23 cellular contexts compared by ENCODE assay signal in the genomic region with DNA sequence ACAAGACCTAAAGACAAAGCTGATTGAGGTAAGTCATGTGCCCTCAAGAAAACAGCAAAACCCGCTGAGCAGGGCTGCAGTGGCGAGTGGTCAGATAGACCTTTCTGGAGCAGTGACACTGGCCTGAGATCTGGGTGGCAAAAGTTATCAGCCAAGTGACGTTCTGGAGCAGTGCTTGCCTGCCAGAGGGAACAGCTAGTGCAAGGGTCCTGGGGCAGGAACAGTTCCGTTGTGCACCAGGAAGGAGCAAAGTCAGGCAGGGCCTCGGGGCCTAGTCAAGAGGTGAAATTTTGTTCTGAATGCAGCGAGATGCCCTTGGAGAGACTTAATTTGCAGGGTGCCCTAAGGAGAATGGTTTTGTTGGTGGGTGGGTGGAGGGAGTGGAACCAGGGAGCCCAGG.
DNase-seq lines count a peak whose midpoint lies in the region; ATAC-seq and TF ChIP-seq lines count a peak whose summit lies in the region.
"Had no signal": no experiment of that assay in that cellular context is flagged by ENCODE, and none has a peak within 500 bp of the region (broad histone marks: within the 10 kb centered on the region; RNA-seq: fewer than 3 reads in every experiment).

No MANE protein-coding gene starts in this region.

- DNase-seq in cardiac muscle cell (ENCODE audit: low read depth in 1 of 2, low spot score in 1 of 2) (no peak), right atrium auricular region (ENCODE audit: low spot score) (no peak), RWPE1 (ENCODE audit: low spot score) (no peak), glutamatergic neuron (no peak), progenitor cell of endocrine pancreas (ENCODE audit: low spot score, unreplicated experiment) (no peak), GM13977 (ENCODE audit: low spot score) (no peak)
- DNase-seq in activated effector memory CD4-positive, alpha-beta T cell treated with anti-CD3 and anti-CD28 coated beads, Interleukin-2, amount 50 U/mL, for 16 hours: no peak
- DNase-seq: AML-193; CD4-positive, alpha-beta T cell; KBM-7; MG63; NCI-H1694; NCI-H2029 treated with DMSO at 0.1 percent for 48 hours; NCI-H446 treated with DMSO at 0.1 percent for 48 hours; NCI-H526; NCI-H82; NK-92 treated with Interleukin-12 subunit alpha and Interleukin-12 subunit beta, amount 100 ng/mL, for 24 hours; PC-3; SHP77 had no signal

- peaks cover 15% of the 10 kb centered on the region for H3K4me1 ChIP-seq in cardiac muscle cell (ENCODE audit: low read depth)
- no peaks in the 10 kb centered on the region for H3K4me1 ChIP-seq in right atrium auricular region

- in situ Hi-C loops in GM13977 (cut with MboI; ENCODE audit: low pct_unique_long_range_greater_than_20kb, low sequenced_read_pairs, unreplicated experiment): no loop called here

- H3K4me3 Mint-ChIP-seq in glutamatergic neuron (ENCODE audit: unreplicated experiment) (no peak overlapping the region), progenitor cell of endocrine pancreas (ENCODE audit: low read depth) (no peak overlapping the region)
- H3K4me3 Mint-ChIP-seq: CD4-positive, alpha-beta T cell; GM23338 had no signal

- H3K27ac ChIP-seq in cardiac muscle cell: peak overlapping the region; percentile 63
- no peak overlapping the region for H3K27ac ChIP-seq in right atrium auricular region
- H3K27ac ChIP-seq in RWPE1: 0 out of 2 replicates have a peak overlapping the region, but pooled peaks have one; percentile 6
- H3K27ac ChIP-seq: BLaER1 treated with 17β-estradiol and CSF1 and Interleukin-3, amounts not matched to agents 10 nM and 100 nM had no signal

- TF ChIP-seq CTCF in cardiac muscle cell (IDR thresholded peaks at IDR 0.05; ENCODE audit: low read depth, low read length): no peak
- no peak for TF ChIP-seq CTCF in right atrium auricular region (IDR thresholded peaks at IDR 0.05)
- TF ChIP-seq CTCF in RWPE1 (conservative IDR thresholded peaks at IDR 0.05; ENCODE audit: low read depth): no peak
- TF ChIP-seq CTCF in glutamatergic neuron (IDR thresholded peaks at IDR 0.05; ENCODE audit: partially characterized antibody, unreplicated experiment): no peak
- TF ChIP-seq CTCF in progenitor cell of endocrine pancreas (IDR thresholded peaks at IDR 0.05; ENCODE audit: unreplicated experiment): no peak
- no peak for TF ChIP-seq CTCF in GM13977 (IDR thresholded peaks at IDR 0.05; ENCODE audit: extremely low read depth, insufficient read depth, missing control alignments)

- POLR2A ChIA-PET in RWPE1 (lab: Yijun Ruan, JAX; ENCODE audit: low non-redundant PET): no interaction called here

- no peak overlapping the region for H3K4me3 ChIP-seq in cardiac muscle cell
- no peak overlapping the region for H3K4me3 ChIP-seq in right atrium auricular region
- H3K4me3 ChIP-seq: BLaER1 treated with 17β-estradiol and CSF1 and Interleukin-3, amounts not matched to agents 10 nM and 100 nM; GM23338; MG63 had no signal

- H3K9me3 Mint-ChIP-seq in glutamatergic neuron (ENCODE audit: unreplicated experiment) (peaks cover 3% of the 10 kb centered on the region), progenitor cell of endocrine pancreas (ENCODE audit: low read depth) (peaks cover 6% of the 10 kb centered on the region)
- H3K9me3 Mint-ChIP-seq: CD4-positive, alpha-beta T cell had no signal

- H3K27me3 Mint-ChIP-seq in glutamatergic neuron (ENCODE audit: unreplicated experiment): peaks cover 6% of the 10 kb centered on the region
- H3K27me3 Mint-ChIP-seq in progenitor cell of endocrine pancreas: no peaks in the 10 kb centered on the region
- H3K27me3 Mint-ChIP-seq: CD4-positive, alpha-beta T cell had no signal

- no peak for ATAC-seq in GM18498 (IDR thresholded peaks at IDR 0.05; ENCODE audit: unreplicated experiment)
- ATAC-seq: GM23338, HCT116, PC-3 had no signal

- H3K27me3 ChIP-seq in cardiac muscle cell (no peaks in the 10 kb centered on the region), right atrium auricular region (no peaks in the 10 kb centered on the region)
- H3K27me3 ChIP-seq: BLaER1 treated with 17β-estradiol and CSF1 and Interleukin-3, amounts not matched to agents 10 nM and 100 nM; MG63 had no signal

- H3K36me3 Mint-ChIP-seq in glutamatergic neuron (ENCODE audit: unreplicated experiment): peaks cover 8% of the 10 kb centered on the region
- H3K36me3 Mint-ChIP-seq in progenitor cell of endocrine pancreas (ENCODE audit: insufficient read depth): peaks cover 20% of the 10 kb centered on the region

- CTCF ChIA-PET in RWPE1 (lab: Yijun Ruan, JAX): no interaction called here

- H3K9me3 ChIP-seq in cardiac muscle cell (ENCODE audit: low read depth) (no peaks in the 10 kb centered on the region), right atrium auricular region (peaks cover 0 to 9% of the 10 kb centered on the region in 2 donors)

- peak overlapping the region; percentile 72 for H3K27ac Mint-ChIP-seq in glutamatergic neuron (ENCODE audit: unreplicated experiment)
- peak overlapping the region; percentile 43 for H3K27ac Mint-ChIP-seq in progenitor cell of endocrine pancreas
- H3K27ac Mint-ChIP-seq: CD4-positive, alpha-beta T cell; GM23338 had no signal

- H3K36me3 ChIP-seq in cardiac muscle cell (no peaks in the 10 kb centered on the region), right atrium auricular region (no peaks in the 10 kb centered on the region)
- H3K36me3 ChIP-seq: BLaER1 treated with 17β-estradiol and CSF1 and Interleukin-3, amounts not matched to agents 10 nM and 100 nM had no signal

- H3K4me1 Mint-ChIP-seq in glutamatergic neuron (ENCODE audit: low read depth, unreplicated experiment): peaks cover 11% of the 10 kb centered on the region
- H3K4me1 Mint-ChIP-seq in progenitor cell of endocrine pancreas (ENCODE audit: low read depth): peaks cover 13% of the 10 kb centered on the region

Comparison
In these comparisons a context has a peak if more than half of its experiments do, and no peak if none do; other contexts are left out.
1. H3K27ac ChIP-seq: peak in cardiac muscle cell (single experiment) and RWPE1 (single experiment); none in right atrium auricular region (0 of 2).